Comparison of ENCODE assay signal across 8 cellular contexts in genomic region chr16:30417447-30418349, GRCh38. TPM values are rescaled to one million over a fixed set of nuclear protein-coding genes. Genes with fewer than 3 reads are reported as not detected.
DNase-seq lines count a peak whose midpoint lies in the region; ATAC-seq and TF ChIP-seq lines count a peak whose summit lies in the region.

No MANE protein-coding gene starts in this region.

- H3K4me3 Mint-ChIP-seq in activated T-cell treated with anti-CD3 and anti-CD28 coated beads, Interleukin-2, amount 50 U/mL, for 24 hours: peak overlapping the region; percentile 59

- H3K36me3 ChIP-seq in BE2C (peaks cover 19% of the 10 kb centered on the region), muscle layer of colon (ENCODE audit: insufficient read depth, low read length) (peaks cover 20% of the 10 kb centered on the region)

- peak overlapping the region; percentile 56 for H3K27ac ChIP-seq in muscle layer of colon (ENCODE audit: low read depth, low read length)

- peak; percentile 43 for TF ChIP-seq CTCF in BE2C (IDR thresholded peaks at IDR 0.05; ENCODE audit: low read depth, low read length)

- H3K4me1 ChIP-seq in BE2C (peaks cover 3% of the 10 kb centered on the region; the same call in 1 of the 2 replicates), muscle layer of colon (ENCODE audit: insufficient read depth, low read length) (peaks cover 6% of the 10 kb centered on the region)

- H3K36me3 Mint-ChIP-seq in activated T-cell treated with anti-CD3 and anti-CD28 coated beads, Interleukin-2, amount 50 U/mL, for 24 hours (ENCODE audit: low read depth): peaks cover 73% of the 10 kb centered on the region

- peak; percentile 60 for TF ChIP-seq POLR2A in GM19193 (IDR thresholded peaks at IDR 0.05; ENCODE audit: extremely low read depth, insufficient read depth, insufficient read length)

- peak; percentile 83 for ATAC-seq in HG03439 (IDR thresholded peaks at IDR 0.05; ENCODE audit: unreplicated experiment)
- peak; percentile 97 for ATAC-seq in esophagus mucosa

- H3K9me3 Mint-ChIP-seq in activated T-cell treated with anti-CD3 and anti-CD28 coated beads, Interleukin-2, amount 50 U/mL, for 24 hours: no peaks in the 10 kb centered on the region

- no peaks in the 10 kb centered on the region for H3K27me3 Mint-ChIP-seq in activated T-cell treated with anti-CD3 and anti-CD28 coated beads, Interleukin-2, amount 50 U/mL, for 24 hours

- no peaks in the 10 kb centered on the region for H3K27me3 ChIP-seq in BE2C
- H3K27me3 ChIP-seq in muscle layer of colon (ENCODE audit: control insufficient read depth in 1 of 2, insufficient read depth in 2 of 2, low read length in 2 of 2): no peaks in the 10 kb centered on the region

- H3K9me3 ChIP-seq in BE2C: no peaks in the 10 kb centered on the region
- H3K9me3 ChIP-seq in muscle layer of colon (ENCODE audit: low read length): no peaks in the 10 kb centered on the region

- H3K4me3 ChIP-seq in BE2C (ENCODE audit: low read depth, low read length): peak overlapping the region; percentile 59
- peak overlapping the region; percentile 39 to 47 for H3K4me3 ChIP-seq in muscle layer of colon (ENCODE audit: low read depth in 1 of 2, low read length in 2 of 2)

- DNase-seq in BE2C: peak; percentile 92
- DNase-seq in NOMO-1 treated with DMSO at 0.1 percent for 48 hours (lab: John Stamatoyannopoulos, UW; ENCODE audit: unreplicated experiment): peak; percentile 87
- peak; percentile 92 for DNase-seq in activated T-cell treated with anti-CD3 and anti-CD28 coated beads, Interleukin-2, amount 50 U/mL, for 24 hours
- DNase-seq in stimulated activated CD8-positive, alpha-beta memory T cell treated with anti-CD3 and anti-CD28 coated beads, Interleukin-7, amount 100 ng/mL, for 1 hour (ENCODE audit: low read depth in 2 of 2): peak; percentile 67 to 73

- H3K4me1 Mint-ChIP-seq in activated T-cell treated with anti-CD3 and anti-CD28 coated beads, Interleukin-2, amount 50 U/mL, for 24 hours (ENCODE audit: low read depth): peaks cover 41% of the 10 kb centered on the region

- peak overlapping the region; percentile 27 for H3K9ac ChIP-seq in muscle layer of colon (ENCODE audit: low read length)

- peak overlapping the region; percentile 55 for H3K27ac Mint-ChIP-seq in activated T-cell treated with anti-CD3 and anti-CD28 coated beads, Interleukin-2, amount 50 U/mL, for 24 hours

RNA-seq across cellular contexts. Expression of gene ZNF771, which starts 10.3 kb away (rescaled TPM):
- 15.6 TPM for polyA plus RNA-seq in BE2C (2012; ENCODE audit: insufficient read depth, insufficient read length, low read depth)
- 3.2 TPM for total RNA-seq in esophagus mucosa

RNA-seq across cellular contexts. Expression of gene DCTPP1, which starts 12.1 kb away (rescaled TPM):
- polyA plus RNA-seq in BE2C (2012; ENCODE audit: insufficient read depth, insufficient read length, low read depth): 189 TPM
- total RNA-seq in esophagus mucosa: 49.0 TPM

RNA-seq across cellular contexts. Expression of gene ZNF48, which starts 22.5 kb away (rescaled TPM):
- polyA plus RNA-seq in BE2C (2012; ENCODE audit: insufficient read depth, insufficient read length, low read depth): 66.7 TPM
- total RNA-seq in esophagus mucosa: 2.6 TPM

RNA-seq across cellular contexts. Expression of gene SEPHS2, which starts 28.0 kb away (rescaled TPM):
- polyA plus RNA-seq in BE2C (2012; ENCODE audit: insufficient read depth, insufficient read length, low read depth): 106 TPM
- 21.6 TPM for total RNA-seq in esophagus mucosa

RNA-seq across cellular contexts. Expression of gene SEPTIN1, which starts 35.3 kb away (rescaled TPM):
- polyA plus RNA-seq in BE2C (2012; ENCODE audit: insufficient read depth, insufficient read length, low read depth): 2.3 TPM
- total RNA-seq in esophagus mucosa: 2.4 TPM

Comparison
In these comparisons a context has a peak if more than half of its experiments do, and no peak if none do; other contexts are left out.
1. Peak in every context shown above with its lines: DNase-seq, ATAC-seq, H3K4me3 ChIP-seq and H3K27ac ChIP-seq.